Comparison of ENCODE assay signal across 12 cellular contexts in genomic region chr11:45919806-45920530, GRCh38. TPM values are rescaled to one million over a fixed set of nuclear protein-coding genes. Genes with fewer than 3 reads are reported as not detected.
DNase-seq lines count a peak whose midpoint lies in the region; ATAC-seq and TF ChIP-seq lines count a peak whose summit lies in the region.
"Had no signal": no experiment of that assay in that cellular context is flagged by ENCODE, and none has a peak within 500 bp of the region (broad histone marks: within the 10 kb centered on the region; RNA-seq: fewer than 3 reads in every experiment).

No MANE protein-coding gene starts in this region.

- peaks cover 22% of the 10 kb centered on the region for H3K4me1 Mint-ChIP-seq in activated naive CD8-positive, alpha-beta T cell treated with anti-CD3 and anti-CD28 coated beads, Interleukin-2, amount 10 ng/mL, durations not matched to agents 7 days and 5 days
- H3K4me1 Mint-ChIP-seq in activated naive CD8-positive, alpha-beta T cell treated with anti-CD3 and anti-CD28 coated beads for 36 hours, result peaks cover 17% of the 10 kb centered on the region
- H3K4me1 Mint-ChIP-seq in activated T-cell treated with anti-CD3 and anti-CD28 coated beads, Interleukin-2, amount 50 U/mL, for 4 hours (ENCODE audit: low read depth), result peaks cover 47% of the 10 kb centered on the region
- peaks cover 47% of the 10 kb centered on the region for H3K4me1 Mint-ChIP-seq in memory B cell

- peak; percentile 24 for DNase-seq in activated naive CD8-positive, alpha-beta T cell treated with anti-CD3 and anti-CD28 coated beads, Interleukin-2, amount 10 ng/mL, durations not matched to agents 7 days and 5 days
- no peak for DNase-seq in activated naive CD8-positive, alpha-beta T cell treated with anti-CD3 and anti-CD28 coated beads for 36 hours
- DNase-seq in activated T-cell treated with anti-CD3 and anti-CD28 coated beads, Interleukin-2, amount 50 U/mL, for 4 hours, result no peak
- DNase-seq in memory B cell (ENCODE audit: low spot score in 2 of 2), result no peak
- peak; percentile 48 for DNase-seq in upper lobe of right lung
- no peak for DNase-seq in NCI-H526 (lab: John Stamatoyannopoulos, UW)
- DNase-seq in foreskin keratinocyte, result no peak
- DNase-seq: Karpas-422, SHP77 had no signal

- POLR2A ChIA-PET in activated naive CD8-positive, alpha-beta T cell treated with anti-CD3 and anti-CD28 coated beads, Interleukin-2, amount 10 ng/mL, durations not matched to agents 7 days and 5 days (lab: Charles Lee), result interaction anchor here (0.6 kb wide), 1 partner anchor 57 kb away, joined by 6 read pairs; no protein-coding TSS in a partner anchor

- no peaks in the 10 kb centered on the region for H3K9me3 ChIP-seq in upper lobe of right lung

- H3K27ac Mint-ChIP-seq in activated naive CD8-positive, alpha-beta T cell treated with anti-CD3 and anti-CD28 coated beads, Interleukin-2, amount 10 ng/mL, durations not matched to agents 7 days and 5 days, result no peak overlapping the region
- H3K27ac Mint-ChIP-seq in activated naive CD8-positive, alpha-beta T cell treated with anti-CD3 and anti-CD28 coated beads for 36 hours, result no peak overlapping the region
- peak overlapping the region; percentile 88 for H3K27ac Mint-ChIP-seq in memory B cell

- H3K27ac ChIP-seq in upper lobe of right lung (no peak overlapping the region), foreskin keratinocyte (no peak overlapping the region)

- H3K4me3 Mint-ChIP-seq in activated naive CD8-positive, alpha-beta T cell treated with anti-CD3 and anti-CD28 coated beads, Interleukin-2, amount 10 ng/mL, durations not matched to agents 7 days and 5 days, result peak overlapping the region; percentile 22
- H3K4me3 Mint-ChIP-seq in activated naive CD8-positive, alpha-beta T cell treated with anti-CD3 and anti-CD28 coated beads for 36 hours, result no peak overlapping the region
- H3K4me3 Mint-ChIP-seq in activated T-cell treated with anti-CD3 and anti-CD28 coated beads, Interleukin-2, amount 50 U/mL, for 4 hours, result peak overlapping the region; percentile 96
- peak overlapping the region; percentile 89 for H3K4me3 Mint-ChIP-seq in memory B cell

- intact Hi-C loops in upper lobe of right lung (cut with DNase I), result no loop called here

- no peak for ATAC-seq in activated naive CD8-positive, alpha-beta T cell treated with anti-CD3 and anti-CD28 coated beads, Interleukin-2, amount 10 ng/mL, durations not matched to agents 7 days and 5 days (ENCODE audit: low read depth)
- ATAC-seq in activated T-cell treated with anti-CD3 and anti-CD28 coated beads, Interleukin-2, amount 50 U/mL, for 4 hours, result no peak
- no peak for ATAC-seq in memory B cell (ENCODE audit: low read depth)
- no peak for ATAC-seq in upper lobe of right lung
- no peak for ATAC-seq in foreskin keratinocyte
- ATAC-seq in GM21423 (IDR thresholded peaks at IDR 0.05; ENCODE audit: unreplicated experiment), result no peak
- ATAC-seq: HCT116 had no signal

- peaks cover 19% of the 10 kb centered on the region for H3K27me3 Mint-ChIP-seq in activated naive CD8-positive, alpha-beta T cell treated with anti-CD3 and anti-CD28 coated beads, Interleukin-2, amount 10 ng/mL, durations not matched to agents 7 days and 5 days
- peaks cover 4% of the 10 kb centered on the region for H3K27me3 Mint-ChIP-seq in activated naive CD8-positive, alpha-beta T cell treated with anti-CD3 and anti-CD28 coated beads for 36 hours
- peaks cover 14% of the 10 kb centered on the region for H3K27me3 Mint-ChIP-seq in activated T-cell treated with anti-CD3 and anti-CD28 coated beads, Interleukin-2, amount 50 U/mL, for 4 hours (ENCODE audit: low read depth)
- no peaks in the 10 kb centered on the region for H3K27me3 Mint-ChIP-seq in memory B cell

- H3K36me3 ChIP-seq in upper lobe of right lung, result peaks cover 11% of the 10 kb centered on the region

- H3K27me3 ChIP-seq in upper lobe of right lung, result peaks cover 19% of the 10 kb centered on the region
- H3K27me3 ChIP-seq in foreskin keratinocyte, result no peaks in the 10 kb centered on the region

- H3K4me3 ChIP-seq in upper lobe of right lung, result no peak overlapping the region

- H3K36me3 Mint-ChIP-seq in activated naive CD8-positive, alpha-beta T cell treated with anti-CD3 and anti-CD28 coated beads, Interleukin-2, amount 10 ng/mL, durations not matched to agents 7 days and 5 days, result peaks cover 5% of the 10 kb centered on the region
- H3K36me3 Mint-ChIP-seq in activated naive CD8-positive, alpha-beta T cell treated with anti-CD3 and anti-CD28 coated beads for 36 hours, result peaks cover 2% of the 10 kb centered on the region
- H3K36me3 Mint-ChIP-seq in activated T-cell treated with anti-CD3 and anti-CD28 coated beads, Interleukin-2, amount 50 U/mL, for 4 hours (ENCODE audit: insufficient read depth), result peaks cover 2% of the 10 kb centered on the region
- H3K36me3 Mint-ChIP-seq in memory B cell, result peaks cover 10% of the 10 kb centered on the region

- H3K9me3 Mint-ChIP-seq in activated naive CD8-positive, alpha-beta T cell treated with anti-CD3 and anti-CD28 coated beads, Interleukin-2, amount 10 ng/mL, durations not matched to agents 7 days and 5 days, result no peaks in the 10 kb centered on the region
- H3K9me3 Mint-ChIP-seq in activated naive CD8-positive, alpha-beta T cell treated with anti-CD3 and anti-CD28 coated beads for 36 hours, result no peaks in the 10 kb centered on the region
- H3K9me3 Mint-ChIP-seq in activated T-cell treated with anti-CD3 and anti-CD28 coated beads, Interleukin-2, amount 50 U/mL, for 4 hours, result no peaks in the 10 kb centered on the region
- no peaks in the 10 kb centered on the region for H3K9me3 Mint-ChIP-seq in memory B cell

- H3K4me1 ChIP-seq in upper lobe of right lung (peaks cover 20% of the 10 kb centered on the region), foreskin keratinocyte (peaks cover 6% of the 10 kb centered on the region)

- no peak for TF ChIP-seq CTCF in upper lobe of right lung (IDR thresholded peaks at IDR 0.05)
- TF ChIP-seq CTCF in foreskin keratinocyte (conservative IDR thresholded peaks at IDR 0.05), result no peak

RNA-seq across cellular contexts. Expression of gene PEX16, which starts 2.3 kb away (rescaled TPM):
- total RNA-seq in activated naive CD8-positive, alpha-beta T cell treated with anti-CD3 and anti-CD28 coated beads, Interleukin-2, amount 10 ng/mL, durations not matched to agents 7 days and 5 days, result 10 to 100 TPM; 49.4 to 61.5 TPM
- 10 to 100 TPM; 34.8 to 43.5 TPM for total RNA-seq in activated naive CD8-positive, alpha-beta T cell treated with anti-CD3 and anti-CD28 coated beads for 36 hours
- 10 to 100 TPM; 44.6 to 52.6 (median 50.7) TPM for total RNA-seq in activated T-cell treated with anti-CD3 and anti-CD28 coated beads, Interleukin-2, amount 50 U/mL, for 4 hours
- 27.6 TPM for total RNA-seq in upper lobe of right lung
- 20.4 and 20.7 TPM in 2 replicates for total RNA-seq in foreskin keratinocyte
- 25.7 and 27.0 TPM in 2 replicates for polyA plus RNA-seq in foreskin keratinocyte

RNA-seq across cellular contexts. Expression of gene LARGE2, which starts 2.5 kb away (rescaled TPM):
- 1 to 10 TPM; 2.5 to 2.7 TPM for total RNA-seq in activated naive CD8-positive, alpha-beta T cell treated with anti-CD3 and anti-CD28 coated beads, Interleukin-2, amount 10 ng/mL, durations not matched to agents 7 days and 5 days
- total RNA-seq in activated naive CD8-positive, alpha-beta T cell treated with anti-CD3 and anti-CD28 coated beads for 36 hours, result 1 to 10 TPM; 1.2 to 1.5 TPM
- 1 to 10 TPM; 1.8 to 6.0 (median 3.6) TPM for total RNA-seq in activated T-cell treated with anti-CD3 and anti-CD28 coated beads, Interleukin-2, amount 50 U/mL, for 4 hours
- total RNA-seq in upper lobe of right lung (6.0 TPM), foreskin keratinocyte (42.6 and 48.1 TPM in 2 replicates)
- polyA plus RNA-seq in foreskin keratinocyte, result 57.7 and 65.8 TPM in 2 replicates
- polyA plus RNA-seq: neural cell had no signal

RNA-seq across cellular contexts. Expression of gene FREY1, which starts 12.9 kb away (rescaled TPM):
- total RNA-seq in activated naive CD8-positive, alpha-beta T cell treated with anti-CD3 and anti-CD28 coated beads, Interleukin-2, amount 10 ng/mL, durations not matched to agents 7 days and 5 days, result 1 to 10 TPM; 3.9 TPM
- total RNA-seq in activated naive CD8-positive, alpha-beta T cell treated with anti-CD3 and anti-CD28 coated beads for 36 hours, result under 1 TPM; 0.60 to 0.80 TPM
- total RNA-seq in activated T-cell treated with anti-CD3 and anti-CD28 coated beads, Interleukin-2, amount 50 U/mL, for 4 hours, result 1 to 10 TPM; 2.3 to 3.3 (median 2.4) TPM
- total RNA-seq in upper lobe of right lung (0.75 TPM), foreskin keratinocyte (0.14 and 0.31 TPM in 2 replicates)
- 0.11 TPM in 2 replicates for polyA plus RNA-seq in foreskin keratinocyte
- polyA plus RNA-seq: neural cell had no signal

RNA-seq across cellular contexts. Expression of gene MAPK8IP1, which starts 34.5 kb away (rescaled TPM):
- total RNA-seq in activated naive CD8-positive, alpha-beta T cell treated with anti-CD3 and anti-CD28 coated beads, Interleukin-2, amount 10 ng/mL, durations not matched to agents 7 days and 5 days, result under 1 TPM; 0.85 to 0.86 TPM
- under 1 TPM; 0.54 to 0.56 TPM for total RNA-seq in activated naive CD8-positive, alpha-beta T cell treated with anti-CD3 and anti-CD28 coated beads for 36 hours
- 1 to 10 TPM in 1 of 3 donors, under 1 TPM in 2; 0.71 to 1.4 (median 0.87) TPM for total RNA-seq in activated T-cell treated with anti-CD3 and anti-CD28 coated beads, Interleukin-2, amount 50 U/mL, for 4 hours
- 6.4 TPM for total RNA-seq in upper lobe of right lung
- 0.78 and 1.0 TPM in 2 replicates for total RNA-seq in foreskin keratinocyte
- polyA plus RNA-seq in foreskin keratinocyte, result 0.54 and 1.0 TPM in 2 replicates

Comparison
In these comparisons a context has a peak if more than half of its experiments do, and no peak if none do; other contexts are left out.
1. DNase-seq: peak in activated naive CD8-positive, alpha-beta T cell treated with anti-CD3 and anti-CD28 coated beads, Interleukin-2, amount 10 ng/mL, durations not matched to agents 7 days and 5 days (single experiment) and upper lobe of right lung (single experiment); none in activated naive CD8-positive, alpha-beta T cell treated with anti-CD3 and anti-CD28 coated beads for 36 hours (single experiment), activated T-cell treated with anti-CD3 and anti-CD28 coated beads, Interleukin-2, amount 50 U/mL, for 4 hours (single experiment), memory B cell (0 of 2), NCI-H526 (0 of 2) and foreskin keratinocyte (0 of 2).